In the genomic region with DNA sequence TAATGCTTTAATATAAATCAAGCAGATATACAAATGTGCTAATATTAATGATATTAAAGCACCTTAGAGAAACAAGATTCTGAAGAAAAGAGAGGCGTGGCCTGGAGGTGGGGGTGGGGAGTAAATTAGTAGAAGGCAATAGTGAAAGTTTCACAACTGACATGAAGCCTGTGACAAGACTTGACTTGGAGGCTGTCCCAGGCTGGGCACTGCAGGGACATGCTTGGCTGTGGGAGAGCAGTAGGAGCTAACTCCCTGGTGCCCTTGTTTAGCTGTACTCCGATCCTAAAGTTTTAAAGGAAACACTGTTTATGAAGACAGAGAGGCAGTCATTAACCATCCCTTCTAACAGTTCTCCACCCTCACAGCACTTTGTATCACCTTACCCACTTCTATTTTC, we compare ENCODE assay signal across 1 cellular context.
TF ChIP-seq lines count a peak whose summit lies in the region.

No MANE protein-coding gene starts in this region.

TF ChIP-seq in GM23338, 12 proteins besides CTCF, POLR2A, EP300 and RAD21:
- TF ChIP-seq ZNF462 (CRISPR knock-in tag; IDR thresholded peaks at IDR 0.05) (no peak), EZH2 (IDR thresholded peaks at IDR 0.05; ENCODE audit: low read depth, unreplicated experiment) (no peak), JUNB (IDR thresholded peaks at IDR 0.05; ENCODE audit: unreplicated experiment) (no peak), STAT1 (IDR thresholded peaks at IDR 0.05; ENCODE audit: unreplicated experiment) (no peak), ETS1 (IDR thresholded peaks at IDR 0.05) (no peak), ZNF114 (CRISPR knock-in tag; IDR thresholded peaks at IDR 0.05) (no peak), NANOG (IDR thresholded peaks at IDR 0.05; ENCODE audit: borderline replicate concordance) (no peak), ZNF331 (CRISPR knock-in tag; IDR thresholded peaks at IDR 0.05; ENCODE audit: low read depth) (no peak), EZH2phosphoT487 (IDR thresholded peaks at IDR 0.05; ENCODE audit: unreplicated experiment) (no peak), CREB1 (CRISPR knock-in tag; IDR thresholded peaks at IDR 0.05; ENCODE audit: low read depth) (no peak), POLR2AphosphoS5 (IDR thresholded peaks at IDR 0.05; ENCODE audit: low read depth) (no peak)
- TF ChIP-seq, protein P1, sequence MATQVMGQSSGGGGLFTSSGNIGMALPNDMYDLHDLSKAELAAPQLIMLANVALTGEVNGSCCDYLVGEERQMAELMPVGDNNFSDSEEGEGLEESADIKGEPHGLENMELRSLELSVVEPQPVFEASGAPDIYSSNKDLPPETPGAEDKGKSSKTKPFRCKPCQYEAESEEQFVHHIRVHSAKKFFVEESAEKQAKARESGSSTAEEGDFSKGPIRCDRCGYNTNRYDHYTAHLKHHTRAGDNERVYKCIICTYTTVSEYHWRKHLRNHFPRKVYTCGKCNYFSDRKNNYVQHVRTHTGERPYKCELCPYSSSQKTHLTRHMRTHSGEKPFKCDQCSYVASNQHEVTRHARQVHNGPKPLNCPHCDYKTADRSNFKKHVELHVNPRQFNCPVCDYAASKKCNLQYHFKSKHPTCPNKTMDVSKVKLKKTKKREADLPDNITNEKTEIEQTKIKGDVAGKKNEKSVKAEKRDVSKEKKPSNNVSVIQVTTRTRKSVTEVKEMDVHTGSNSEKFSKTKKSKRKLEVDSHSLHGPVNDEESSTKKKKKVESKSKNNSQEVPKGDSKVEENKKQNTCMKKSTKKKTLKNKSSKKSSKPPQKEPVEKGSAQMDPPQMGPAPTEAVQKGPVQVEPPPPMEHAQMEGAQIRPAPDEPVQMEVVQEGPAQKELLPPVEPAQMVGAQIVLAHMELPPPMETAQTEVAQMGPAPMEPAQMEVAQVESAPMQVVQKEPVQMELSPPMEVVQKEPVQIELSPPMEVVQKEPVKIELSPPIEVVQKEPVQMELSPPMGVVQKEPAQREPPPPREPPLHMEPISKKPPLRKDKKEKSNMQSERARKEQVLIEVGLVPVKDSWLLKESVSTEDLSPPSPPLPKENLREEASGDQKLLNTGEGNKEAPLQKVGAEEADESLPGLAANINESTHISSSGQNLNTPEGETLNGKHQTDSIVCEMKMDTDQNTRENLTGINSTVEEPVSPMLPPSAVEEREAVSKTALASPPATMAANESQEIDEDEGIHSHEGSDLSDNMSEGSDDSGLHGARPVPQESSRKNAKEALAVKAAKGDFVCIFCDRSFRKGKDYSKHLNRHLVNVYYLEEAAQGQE (IDR thresholded peaks at IDR 0.05; ENCODE audit: unreplicated experiment) = no peak
